7 cellular contexts compared by ENCODE assay signal in the genomic region with DNA sequence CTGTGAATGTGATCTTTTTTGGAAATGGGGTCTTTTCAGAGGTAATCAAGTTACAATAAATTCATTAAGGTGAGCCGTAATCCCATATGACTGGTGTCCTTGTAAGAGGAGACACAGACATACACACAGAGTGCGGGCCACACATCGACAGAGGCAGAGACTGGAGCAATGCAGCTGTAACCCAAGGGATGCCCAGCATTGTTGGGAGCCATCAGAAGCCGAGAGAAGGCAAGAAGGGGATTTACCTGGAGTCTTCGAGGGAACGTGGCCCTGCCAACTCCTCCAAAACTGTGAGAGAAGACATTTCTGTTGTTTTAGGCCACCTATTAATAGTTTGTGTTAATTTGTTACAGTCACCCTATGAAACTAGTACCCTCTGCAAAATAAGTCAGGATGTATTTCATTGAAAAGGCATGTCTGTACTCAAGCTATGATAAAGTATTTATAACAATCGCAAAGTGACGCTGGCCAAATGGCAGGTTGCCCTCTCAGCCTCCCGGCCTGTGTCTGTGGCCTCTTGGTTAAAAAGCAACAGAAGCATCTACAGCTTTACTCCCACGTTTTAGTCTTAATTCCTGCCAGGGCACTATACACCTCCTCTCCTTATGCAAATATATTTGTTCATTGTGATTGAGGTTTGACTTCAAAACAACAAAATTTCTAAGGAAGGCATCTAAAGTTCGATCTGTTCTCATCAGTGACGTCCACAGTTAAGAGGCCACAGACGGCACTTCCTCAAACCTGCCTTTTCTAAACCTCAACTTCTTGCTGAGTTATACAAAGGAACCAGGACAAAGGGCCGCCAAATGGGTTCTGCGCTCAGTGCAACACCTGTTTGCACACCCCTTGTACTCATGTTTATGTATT.
DNase-seq lines count a peak whose midpoint lies in the region; ATAC-seq, FAIRE-seq and TF ChIP-seq lines count a peak whose summit lies in the region.

No MANE protein-coding gene starts in this region.

- no peak for FAIRE-seq in H54 (lab: Jason Lieb, UNC)

- ATAC-seq in GM19395 (IDR thresholded peaks at IDR 0.05; ENCODE audit: unreplicated experiment) (peak; percentile 92), HG03103 (IDR thresholded peaks at IDR 0.05; ENCODE audit: low read depth, unreplicated experiment) (peak; percentile 83)
- ATAC-seq in stimulated activated effector memory CD8-positive, alpha-beta T cell treated with anti-CD3 and anti-CD28 coated beads, Interleukin-12 subunit alpha, Interleukin-12 subunit beta, amount 100 ng/mL, for 72 hours: no peak

- peaks cover 42% of the 10 kb centered on the region for H3K4me1 Mint-ChIP-seq in stimulated activated effector memory CD8-positive, alpha-beta T cell treated with anti-CD3 and anti-CD28 coated beads, Interleukin-12 subunit alpha, Interleukin-12 subunit beta, amount 100 ng/mL, for 72 hours

- no peaks in the 10 kb centered on the region for H3K9me3 Mint-ChIP-seq in stimulated activated effector memory CD8-positive, alpha-beta T cell treated with anti-CD3 and anti-CD28 coated beads, Interleukin-12 subunit alpha, Interleukin-12 subunit beta, amount 100 ng/mL, for 72 hours

- H3K27ac Mint-ChIP-seq in stimulated activated effector memory CD8-positive, alpha-beta T cell treated with anti-CD3 and anti-CD28 coated beads, Interleukin-12 subunit alpha, Interleukin-12 subunit beta, amount 100 ng/mL, for 72 hours: peak overlapping the region; percentile 4

- TF ChIP-seq POLR2A in H54 (IDR thresholded peaks at IDR 0.05; ENCODE audit: low read depth, low read length): no peak

- DNase-seq in T follicular helper cell (ENCODE audit: low read depth) (peak; percentile 33), fibroblast of the conjunctiva (ENCODE audit: low read depth) (peak; percentile 47), C1 segment of cervical spinal cord (lab: John Stamatoyannopoulos, UW) (no peak), H54 (ENCODE audit: insufficient read length, low spot score) (no peak)
- DNase-seq in stimulated activated effector memory CD8-positive, alpha-beta T cell treated with anti-CD3 and anti-CD28 coated beads, Interleukin-12 subunit alpha, Interleukin-12 subunit beta, amount 100 ng/mL, for 72 hours (ENCODE audit: low spot score in 2 of 2): no peak

- no peaks in the 10 kb centered on the region for H3K36me3 Mint-ChIP-seq in stimulated activated effector memory CD8-positive, alpha-beta T cell treated with anti-CD3 and anti-CD28 coated beads, Interleukin-12 subunit alpha, Interleukin-12 subunit beta, amount 100 ng/mL, for 72 hours

- no peak overlapping the region for H3K4me3 Mint-ChIP-seq in stimulated activated effector memory CD8-positive, alpha-beta T cell treated with anti-CD3 and anti-CD28 coated beads, Interleukin-12 subunit alpha, Interleukin-12 subunit beta, amount 100 ng/mL, for 72 hours

Comparison
In these comparisons a context has a peak if more than half of its experiments do, and no peak if none do; other contexts are left out.
1. DNase-seq: peak in T follicular helper cell (single experiment) and fibroblast of the conjunctiva (single experiment); none in stimulated activated effector memory CD8-positive, alpha-beta T cell treated with anti-CD3 and anti-CD28 coated beads, Interleukin-12 subunit alpha, Interleukin-12 subunit beta, amount 100 ng/mL, for 72 hours (0 of 2), C1 segment of cervical spinal cord (0 of 14) and H54 (single experiment).